In the genomic region with DNA sequence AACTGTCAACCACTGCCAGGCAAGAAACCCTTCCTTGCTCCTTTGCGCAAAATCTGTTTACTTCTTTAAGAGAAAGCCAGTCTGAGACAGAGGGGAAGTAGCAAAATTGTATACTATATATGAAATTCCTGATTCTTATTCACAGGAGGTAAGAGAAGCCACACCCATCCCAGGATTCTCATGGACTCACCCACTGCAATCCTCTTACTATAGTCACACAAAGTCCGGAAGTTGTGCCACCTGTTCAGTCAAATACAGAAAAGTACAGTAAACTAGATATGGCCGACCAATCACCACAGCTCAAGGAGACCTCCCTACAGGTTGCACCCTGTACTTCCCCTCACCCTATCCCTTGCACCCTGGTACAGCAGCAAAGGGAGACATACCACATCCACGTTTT, we compare ENCODE assay signal across 22 cellular contexts. TPM values are rescaled to one million over a fixed set of nuclear protein-coding genes. Genes with fewer than 3 reads are reported as not detected.
DNase-seq lines count a peak whose midpoint lies in the region; ATAC-seq, FAIRE-seq and TF ChIP-seq lines count a peak whose summit lies in the region.
"Had no signal": no experiment of that assay in that cellular context is flagged by ENCODE, and none has a peak within 500 bp of the region (broad histone marks: within the 10 kb centered on the region; RNA-seq: fewer than 3 reads in every experiment).

No MANE protein-coding gene starts in this region.

- H3K79me1 ChIP-seq in mesendoderm (ENCODE audit: low read length) = peaks cover 10% of the 10 kb centered on the region

- no peaks in the 10 kb centered on the region for H3K27me3 Mint-ChIP-seq in activated CD8-positive, alpha-beta T cell treated with anti-CD3 and anti-CD28 coated beads, Interleukin-2, amount 10 ng/mL, durations not matched to agents 7 days and 5 days (ENCODE audit: low read depth)
- H3K27me3 Mint-ChIP-seq: activated CD4-positive, alpha-beta T cell treated with anti-CD3 and anti-CD28 coated beads, Interleukin-2, amount 10 ng/mL, durations not matched to agents 7 days and 5 days; CD4-positive, alpha-beta memory T cell had no signal

- H2AK5ac ChIP-seq in mesendoderm (ENCODE audit: low read length) = no peak overlapping the region

- no peak overlapping the region for H2BK5ac ChIP-seq in mesendoderm (ENCODE audit: low read length)

- H3K4me1 ChIP-seq in neutrophil (ENCODE audit: control insufficient read depth in 1 of 2, insufficient read depth in 1 of 2, low read depth in 1 of 2, low read length in 1 of 2) (peaks cover 42 to 48% of the 10 kb centered on the region in 2 experiments), mesendoderm (ENCODE audit: control insufficient read depth, low read depth, low read length) (peaks cover 4% of the 10 kb centered on the region)

- no peak for ATAC-seq in activated CD8-positive, alpha-beta T cell treated with anti-CD3 and anti-CD28 coated beads, Interleukin-2, amount 10 ng/mL, durations not matched to agents 7 days and 5 days
- ATAC-seq: HCT116, left cardiac atrium, Right ventricle myocardium inferior had no signal

- H2BK120ac ChIP-seq in mesendoderm (ENCODE audit: low read depth, low read length) = no peak overlapping the region

- no peaks in the 10 kb centered on the region for H3K9me3 ChIP-seq in neutrophil

- H3K36me3 ChIP-seq in bronchial epithelial cell (ENCODE audit: control insufficient read depth, insufficient read depth, low read length) (peaks cover 29% of the 10 kb centered on the region), neutrophil (peaks cover 11% of the 10 kb centered on the region), mesendoderm (ENCODE audit: control insufficient read depth, insufficient read depth, low read length) (peaks cover 23% of the 10 kb centered on the region)

- peaks cover 16% of the 10 kb centered on the region for H3K79me2 ChIP-seq in mesendoderm (ENCODE audit: control insufficient read depth, insufficient read depth, low read length)

- DNase-seq in EH (ENCODE audit: low read depth) (peak; percentile 20), LHCN-M2 (ENCODE audit: low read depth) (peak; percentile 34), bronchial epithelial cell (ENCODE audit: low read depth) (peak; percentile 91), NCI-H524 treated with DMSO at 0.1 percent for 48 hours (lab: John Stamatoyannopoulos, UW) (no peak), mesendoderm (no peak), anterior cingulate cortex (lab: John Stamatoyannopoulos, UW) (no peak)
- DNase-seq in activated CD8-positive, alpha-beta T cell treated with anti-CD3 and anti-CD28 coated beads, Interleukin-2, amount 10 ng/mL, durations not matched to agents 7 days and 5 days = no peak
- DNase-seq: activated CD4-positive, alpha-beta T cell treated with anti-CD3 and anti-CD28 coated beads, Interleukin-2, amount 10 ng/mL, durations not matched to agents 7 days and 5 days; aorta; CD4-positive, alpha-beta memory T cell; cortex of kidney; hippocampal formation; left cardiac atrium; NCI-H1930; NCI-H69; substantia nigra had no signal

- H3K4ac ChIP-seq in mesendoderm (ENCODE audit: low read depth, low read length) = no peak overlapping the region

- no peaks in the 10 kb centered on the region for H3K9me3 Mint-ChIP-seq in activated CD8-positive, alpha-beta T cell treated with anti-CD3 and anti-CD28 coated beads, Interleukin-2, amount 10 ng/mL, durations not matched to agents 7 days and 5 days (ENCODE audit: insufficient read depth)
- H3K9me3 Mint-ChIP-seq: activated CD4-positive, alpha-beta T cell treated with anti-CD3 and anti-CD28 coated beads, Interleukin-2, amount 10 ng/mL, durations not matched to agents 7 days and 5 days; activated T-helper 1 cell treated with anti-CD3 and anti-CD28 coated beads, Interleukin-12 subunit alpha, Interleukin-12 subunit beta, Interleukin-2, Interleukin-4 antibody, amounts not matched to agents 30 ng/mL and 10 ng/mL and 1 ng/mL, durations not matched to agents 14 hours and 24 hours and 36 hours had no signal

- H3K36me3 Mint-ChIP-seq in activated CD8-positive, alpha-beta T cell treated with anti-CD3 and anti-CD28 coated beads, Interleukin-2, amount 10 ng/mL, durations not matched to agents 7 days and 5 days (ENCODE audit: low read depth) = peaks cover 47% of the 10 kb centered on the region

- no peak overlapping the region for H3K4me3 Mint-ChIP-seq in activated CD8-positive, alpha-beta T cell treated with anti-CD3 and anti-CD28 coated beads, Interleukin-2, amount 10 ng/mL, durations not matched to agents 7 days and 5 days
- H3K4me3 Mint-ChIP-seq: activated CD4-positive, alpha-beta T cell treated with anti-CD3 and anti-CD28 coated beads, Interleukin-2, amount 10 ng/mL, durations not matched to agents 7 days and 5 days; activated T-helper 1 cell treated with anti-CD3 and anti-CD28 coated beads, Interleukin-12 subunit alpha, Interleukin-12 subunit beta, Interleukin-2, Interleukin-4 antibody, amounts not matched to agents 30 ng/mL and 10 ng/mL and 1 ng/mL, durations not matched to agents 14 hours and 24 hours and 36 hours had no signal

- H4K5ac ChIP-seq in mesendoderm (ENCODE audit: low read length) = no peak overlapping the region

- CTCF ChIA-PET in activated CD8-positive, alpha-beta T cell treated with anti-CD3 and anti-CD28 coated beads, Interleukin-2, amount 10 ng/mL, durations not matched to agents 7 days and 5 days (lab: Charles Lee) = no interaction called here

- no peak overlapping the region for H3K27ac Mint-ChIP-seq in activated CD8-positive, alpha-beta T cell treated with anti-CD3 and anti-CD28 coated beads, Interleukin-2, amount 10 ng/mL, durations not matched to agents 7 days and 5 days
- H3K27ac Mint-ChIP-seq: activated CD4-positive, alpha-beta T cell treated with anti-CD3 and anti-CD28 coated beads, Interleukin-2, amount 10 ng/mL, durations not matched to agents 7 days and 5 days; activated T-helper 1 cell treated with anti-CD3 and anti-CD28 coated beads, Interleukin-12 subunit alpha, Interleukin-12 subunit beta, Interleukin-2, Interleukin-4 antibody, amounts not matched to agents 30 ng/mL and 10 ng/mL and 1 ng/mL, durations not matched to agents 14 hours and 24 hours and 36 hours had no signal

- H3K18ac ChIP-seq in mesendoderm (ENCODE audit: low read length) = no peak overlapping the region

- no peak overlapping the region for H3K56ac ChIP-seq in mesendoderm (ENCODE audit: low read length)

- no peak overlapping the region for H3K9ac ChIP-seq in mesendoderm (ENCODE audit: low read length)

- H4K8ac ChIP-seq in mesendoderm (ENCODE audit: low read depth, low read length) = no peak overlapping the region

- no peaks in the 10 kb centered on the region for H3K27me3 ChIP-seq in bronchial epithelial cell (ENCODE audit: control insufficient read depth, insufficient read depth, low read length)
- H3K27me3 ChIP-seq in neutrophil = no peaks in the 10 kb centered on the region
- no peaks in the 10 kb centered on the region for H3K27me3 ChIP-seq in mesendoderm (ENCODE audit: insufficient read depth, low read length, poor library complexity)

- peaks cover 25% of the 10 kb centered on the region for H3K4me1 Mint-ChIP-seq in activated CD8-positive, alpha-beta T cell treated with anti-CD3 and anti-CD28 coated beads, Interleukin-2, amount 10 ng/mL, durations not matched to agents 7 days and 5 days (ENCODE audit: low read depth)

- POLR2A ChIA-PET in activated CD8-positive, alpha-beta T cell treated with anti-CD3 and anti-CD28 coated beads, Interleukin-2, amount 10 ng/mL, durations not matched to agents 7 days and 5 days (lab: Charles Lee) = no interaction called here

- H3K4me3 ChIP-seq in bronchial epithelial cell (ENCODE audit: low read depth, low read length) (no peak overlapping the region), neutrophil (ENCODE audit: low read depth in 1 of 2, low read length in 1 of 2) (no peak overlapping the region), mesendoderm (ENCODE audit: low read length) (no peak overlapping the region)

- H3K4me2 ChIP-seq in mesendoderm (ENCODE audit: low read length) = no peak overlapping the region

- no peak for TF ChIP-seq CTCF in bronchial epithelial cell (IDR thresholded peaks at IDR 0.05; ENCODE audit: insufficient read depth, low read length, severe bottlenecking)
- TF ChIP-seq CTCF in neutrophil (IDR thresholded peaks at IDR 0.05) = no peak

- no CpG with 5 or more reads among the region's 4 CpGs for WGBS in mesendoderm (ENCODE audit: extremely low coverage, insufficient coverage, low lambda C conversion rate)

- H3K23ac ChIP-seq in mesendoderm (ENCODE audit: low read length) = no peak overlapping the region

- no peak for FAIRE-seq in bronchial epithelial cell (lab: Jason Lieb, UNC)
- FAIRE-seq: G401.6, GM12892 had no signal

- peak overlapping the region; percentile 34 for H3K27ac ChIP-seq in neutrophil
- H3K27ac ChIP-seq in mesendoderm (ENCODE audit: low read depth, low read length) = no peak overlapping the region

- no peak overlapping the region for H2BK15ac ChIP-seq in mesendoderm (replicated peaks; ENCODE audit: low read depth)

RNA-seq across cellular contexts. Expression of gene PRMT5, which starts 2.9 kb away (rescaled TPM):
- total RNA-seq in LHCN-M2 (2014; rRNA removed) (51.7 and 66.0 TPM in 2 replicates), bronchial epithelial cell (79.2 and 91.1 TPM in 2 replicates)
- polyA plus RNA-seq in LHCN-M2 (2012) = 192 TPM
- 154 TPM for polyA plus RNA-seq in mesendoderm (2013, experiment 1 of 2)
- polyA plus RNA-seq in mesendoderm (2013, experiment 2 of 2) = 151 TPM
- total RNA-seq in activated CD8-positive, alpha-beta T cell treated with anti-CD3 and anti-CD28 coated beads, Interleukin-2, amount 10 ng/mL, durations not matched to agents 7 days and 5 days = 10 to 100 TPM; 55.5 to 64.9 TPM

RNA-seq across cellular contexts. Expression of gene RBM23, which starts 7.4 kb away (rescaled TPM):
- total RNA-seq in LHCN-M2 (2014; rRNA removed) (75.6 and 131 TPM in 2 replicates), bronchial epithelial cell (26.6 and 41.2 TPM in 2 replicates)
- 47.2 TPM for polyA plus RNA-seq in LHCN-M2 (2012)
- polyA plus RNA-seq in mesendoderm (2013, experiment 1 of 2) = 47.3 TPM
- polyA plus RNA-seq in mesendoderm (2013, experiment 2 of 2) = 49.8 TPM
- total RNA-seq in activated CD8-positive, alpha-beta T cell treated with anti-CD3 and anti-CD28 coated beads, Interleukin-2, amount 10 ng/mL, durations not matched to agents 7 days and 5 days = 10 to 100 TPM; 77.1 to 81.2 TPM

RNA-seq across cellular contexts. Expression of gene HAUS4, which starts 30.6 kb away (rescaled TPM):
- total RNA-seq in LHCN-M2 (2014; rRNA removed) (45.5 and 54.8 TPM in 2 replicates), bronchial epithelial cell (58.8 and 113 TPM in 2 replicates)
- 27.5 TPM for polyA plus RNA-seq in LHCN-M2 (2012)
- 36.7 TPM for polyA plus RNA-seq in mesendoderm (2013, experiment 1 of 2)
- 35.9 TPM for polyA plus RNA-seq in mesendoderm (2013, experiment 2 of 2)
- 10 to 100 TPM; 74.7 to 79.1 TPM for total RNA-seq in activated CD8-positive, alpha-beta T cell treated with anti-CD3 and anti-CD28 coated beads, Interleukin-2, amount 10 ng/mL, durations not matched to agents 7 days and 5 days

RNA-seq across cellular contexts. Expression of gene REM2, which starts 43.3 kb away (rescaled TPM):
- total RNA-seq in LHCN-M2 (2014; rRNA removed) (0.06 and 0.13 TPM in 2 replicates), bronchial epithelial cell (under 0.01 TPM in 1 of 2 replicates, not detected in the other)
- 0.17 TPM for polyA plus RNA-seq in LHCN-M2 (2012)
- polyA plus RNA-seq in mesendoderm (2013, experiment 1 of 2) = 1.1 TPM
- polyA plus RNA-seq in mesendoderm (2013, experiment 2 of 2) = 1.2 TPM
- under 1 TPM; 0.21 to 0.61 TPM for total RNA-seq in activated CD8-positive, alpha-beta T cell treated with anti-CD3 and anti-CD28 coated beads, Interleukin-2, amount 10 ng/mL, durations not matched to agents 7 days and 5 days
- total RNA-seq: Right ventricle myocardium inferior had no signal

RNA-seq across cellular contexts. Expression of gene LRP10, which starts 54.8 kb away (rescaled TPM):
- total RNA-seq in LHCN-M2 (2014; rRNA removed) = 86.0 and 86.5 TPM in 2 replicates
- polyA plus RNA-seq in LHCN-M2 (2012) = 127 TPM
- total RNA-seq in bronchial epithelial cell = 34.8 and 63.6 TPM in 2 replicates
- polyA plus RNA-seq in mesendoderm (2013, experiment 1 of 2) = 11.7 TPM
- polyA plus RNA-seq in mesendoderm (2013, experiment 2 of 2) = 11.5 TPM
- 10 to 100 TPM; 37.1 to 40.7 TPM for total RNA-seq in activated CD8-positive, alpha-beta T cell treated with anti-CD3 and anti-CD28 coated beads, Interleukin-2, amount 10 ng/mL, durations not matched to agents 7 days and 5 days

Comparison
In these comparisons a context has a peak if more than half of its experiments do, and no peak if none do; other contexts are left out.
1. DNase-seq: peak in EH (single experiment), LHCN-M2 (single experiment) and bronchial epithelial cell (single experiment); none in NCI-H524 treated with DMSO at 0.1 percent for 48 hours (single experiment), mesendoderm (single experiment), activated CD8-positive, alpha-beta T cell treated with anti-CD3 and anti-CD28 coated beads, Interleukin-2, amount 10 ng/mL, durations not matched to agents 7 days and 5 days (single experiment) and anterior cingulate cortex (0 of 58).